In genomic region chr1:156599811-156600210, GRCh38 we compare ENCODE assay signal across 9 cellular contexts. TPM values are rescaled to one million over a fixed set of nuclear protein-coding genes. Genes with fewer than 3 reads are reported as not detected.
A peak's percentile ranks its signal among the peaks of the same experiment; 100 is the strongest.
DNase-seq lines count a peak whose midpoint lies in the region; ATAC-seq, FAIRE-seq and TF ChIP-seq lines count a peak whose summit lies in the region.
"Had no signal": no experiment of that assay in that cellular context is flagged by ENCODE, and none has a peak within 500 bp of the region (broad histone marks: within the 10 kb centered on the region; RNA-seq: fewer than 3 reads in every experiment).

No MANE protein-coding gene starts in this region.

- DNase-seq in BE2C (no peak), RCC 7860 (ENCODE audit: low spot score) (peak; percentile 24), epithelial cell of proximal tubule (ENCODE audit: low read depth) (no peak), NCI-H1694 treated with DMSO at 0.1 percent for 48 hours (lab: John Stamatoyannopoulos, UW) (no peak), NCI-H2081 treated with DMSO at 0.1 percent for 48 hours (lab: John Stamatoyannopoulos, UW) (no peak)

- ATAC-seq in GM19463 (IDR thresholded peaks at IDR 0.05; ENCODE audit: unreplicated experiment) (peak; percentile 64), GM18517 (IDR thresholded peaks at IDR 0.05; ENCODE audit: unreplicated experiment) (no peak), GM19023 (IDR thresholded peaks at IDR 0.05; ENCODE audit: unreplicated experiment) (no peak)

- H3K27me3 ChIP-seq in BE2C, result no peaks in the 10 kb centered on the region

- H3K4me3 ChIP-seq in BE2C (ENCODE audit: low read depth, low read length) (no peak overlapping the region), epithelial cell of proximal tubule (ENCODE audit: low read depth, low read length) (no peak overlapping the region)

- H3K9me3 ChIP-seq in BE2C, result no peaks in the 10 kb centered on the region

- TF ChIP-seq CTCF in BE2C (IDR thresholded peaks at IDR 0.05; ENCODE audit: low read depth, low read length), result peak; percentile 13; the same call in 1 of the 2 replicates
- peak; percentile 27 for TF ChIP-seq CTCF in epithelial cell of proximal tubule (conservative IDR thresholded peaks at IDR 0.05; ENCODE audit: low read depth, low read length)

- FAIRE-seq in RCC 7860 (lab: Jason Lieb, UNC), result no peak

- peaks cover 50% of the 10 kb centered on the region for H3K36me3 ChIP-seq in BE2C

- H3K4me1 ChIP-seq in BE2C, result peaks cover 3% of the 10 kb centered on the region; the same call in 1 of the 2 replicates
- H3K4me1 ChIP-seq: parathyroid adenoma had no signal

RNA-seq across cellular contexts. Expression of gene GPATCH4, which starts 1.5 kb away (rescaled TPM):
- polyA plus RNA-seq in BE2C (2012; ENCODE audit: insufficient read depth, insufficient read length, low read depth), result 162 TPM
- total RNA-seq in epithelial cell of proximal tubule, result 15.9 and 22.9 TPM in 2 replicates

RNA-seq across cellular contexts. Expression of gene NAXE, which starts 8.2 kb away (rescaled TPM):
- polyA plus RNA-seq in BE2C (2012; ENCODE audit: insufficient read depth, insufficient read length, low read depth), result 121 TPM
- 124 and 127 TPM in 2 replicates for total RNA-seq in epithelial cell of proximal tubule

RNA-seq across cellular contexts. Expression of gene HAPLN2, which starts 19.4 kb away (rescaled TPM):
- polyA plus RNA-seq in BE2C (2012; ENCODE audit: insufficient read depth, insufficient read length, low read depth), result 0.86 TPM
- total RNA-seq in epithelial cell of proximal tubule, result not detected in 2 replicates

RNA-seq across cellular contexts. Expression of gene TTC24, which starts 20.3 kb away (rescaled TPM):
- not detected for polyA plus RNA-seq in BE2C (2012; ENCODE audit: insufficient read depth, insufficient read length, low read depth)
- not detected in 2 replicates for total RNA-seq in epithelial cell of proximal tubule

RNA-seq across cellular contexts. Expression of gene IQGAP3, which starts 27.4 kb away (rescaled TPM):
- polyA plus RNA-seq in BE2C (2012; ENCODE audit: insufficient read depth, insufficient read length, low read depth), result 2.5 TPM
- 65.0 and 65.3 TPM in 2 replicates for total RNA-seq in epithelial cell of proximal tubule
